ENCODE assay signal across 15 cellular contexts in the genomic region with DNA sequence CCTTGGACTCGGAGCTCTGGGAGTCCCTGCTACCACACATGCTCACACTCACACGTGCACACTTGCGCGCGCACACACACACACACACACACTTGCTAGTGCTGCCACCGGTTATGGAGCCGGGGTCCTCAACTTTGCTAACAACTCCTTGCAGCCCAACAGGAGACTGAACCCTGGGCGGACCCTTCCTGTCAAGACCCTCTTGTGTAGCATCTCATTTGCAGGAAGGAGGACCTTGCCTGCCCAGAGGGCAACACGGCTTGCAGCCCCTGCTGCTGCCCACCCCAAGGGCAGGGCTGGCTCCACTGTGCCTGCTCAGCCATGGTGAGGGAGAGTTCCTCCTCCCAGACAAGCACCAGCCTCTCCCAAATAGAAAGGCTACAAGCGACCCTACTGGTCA.
DNase-seq lines count a peak whose midpoint lies in the region; ATAC-seq and TF ChIP-seq lines count a peak whose summit lies in the region.
"Had no signal": no experiment of that assay in that cellular context is flagged by ENCODE, and none has a peak within 500 bp of the region (broad histone marks: within the 10 kb centered on the region; RNA-seq: fewer than 3 reads in every experiment).

No MANE protein-coding gene starts in this region.

- peak overlapping the region; percentile 71 for H3K14ac ChIP-seq in neuronal stem cell (ENCODE audit: low read length)

- peaks cover 4% of the 10 kb centered on the region for H3K9me3 Mint-ChIP-seq in type B pancreatic cell

- H3K27me3 Mint-ChIP-seq in type B pancreatic cell: peaks cover 46% of the 10 kb centered on the region

- H2BK5ac ChIP-seq in neuronal stem cell (ENCODE audit: low read length): peak overlapping the region; percentile 53

- DNase-seq in activated effector memory CD4-positive, alpha-beta T cell treated with anti-CD3 and anti-CD28 coated beads, Interleukin-2, amount 50 U/mL, for 16 hours: peak; percentile 37
- DNase-seq in activated effector memory CD4-positive, alpha-beta T cell treated with Interleukin-2 at 50 U/mL for 16 hours: no peak
- DNase-seq in ecto neural progenitor cell (ENCODE audit: low spot score) (peak; percentile 57), neuronal stem cell (ENCODE audit: low spot score) (no peak), type B pancreatic cell (ENCODE audit: extremely low spot score, unreplicated experiment) (peak; percentile 56), H4 (ENCODE audit: low spot score) (no peak)
- DNase-seq: Calu3, DMS79 treated with DMSO at 0.1 percent for 48 hours, GF-D8, GOT3, H9 had no signal

- no peak overlapping the region for H3K4me2 ChIP-seq in neuronal stem cell (ENCODE audit: insufficient read depth, low read length, poor library complexity, severe bottlenecking)
- H3K4me2 ChIP-seq: BLaER1 treated with 17β-estradiol and CSF1 and Interleukin-3, amounts not matched to agents 10 nM and 100 nM had no signal

- H3K9me3 ChIP-seq in neuronal stem cell (replicated peaks in 1 of 2; ENCODE audit: control insufficient read depth in 2 of 2, insufficient read depth in 1 of 2, low read depth in 1 of 2, low read length in 2 of 2): peaks cover 3 to 12% of the 10 kb centered on the region in 2 donors

- peak overlapping the region; percentile 73 for H3K23ac ChIP-seq in neuronal stem cell (ENCODE audit: low read depth, low read length, poor library complexity)

- ATAC-seq in SK-N-SH treated with all-trans-retinoic acid at 6 μM for 48 hours: no peak
- ATAC-seq: CD8-positive, alpha-beta T cell had no signal

- H3K18ac ChIP-seq in neuronal stem cell (ENCODE audit: low read length): peak overlapping the region; percentile 94

- TF ChIP-seq CTCF in type B pancreatic cell (conservative IDR thresholded peaks at IDR 0.05): no peak

- H3K27ac ChIP-seq in neuronal stem cell (replicated peaks; ENCODE audit: low read length): no peak overlapping the region
- H3K27ac ChIP-seq: BLaER1 treated with 17β-estradiol and CSF1 and Interleukin-3, amounts not matched to agents 10 nM and 100 nM had no signal

- peak overlapping the region; percentile 79 for H2BK15ac ChIP-seq in neuronal stem cell (ENCODE audit: low read length)

- peaks cover 8 to 26% of the 10 kb centered on the region in 2 donors for H3K4me1 ChIP-seq in neuronal stem cell (ENCODE audit: control insufficient read depth in 2 of 2, insufficient read depth in 1 of 2, low read depth in 1 of 2, low read length in 2 of 2)

- H4K8ac ChIP-seq in neuronal stem cell (ENCODE audit: low read depth, low read length): no peak overlapping the region

- peaks cover 20% of the 10 kb centered on the region for H3K4me1 Mint-ChIP-seq in type B pancreatic cell (ENCODE audit: unreplicated experiment)

- no peak overlapping the region for H3K4me3 ChIP-seq in neuronal stem cell (ENCODE audit: low read length in 2 of 2)
- H3K4me3 ChIP-seq: BLaER1 treated with 17β-estradiol and CSF1 and Interleukin-3, amounts not matched to agents 10 nM and 100 nM had no signal

- H3K36me3 Mint-ChIP-seq in type B pancreatic cell: peaks cover 4% of the 10 kb centered on the region
- H3K36me3 Mint-ChIP-seq: CD8-positive, alpha-beta T cell had no signal

- no peak overlapping the region for H3K27ac Mint-ChIP-seq in type B pancreatic cell
- H3K27ac Mint-ChIP-seq: B cell; CD8-positive, alpha-beta T cell; H9 had no signal

- H3K79me1 ChIP-seq in neuronal stem cell (ENCODE audit: low read depth, low read length): peaks cover 1% of the 10 kb centered on the region

- peaks cover 0 to 47% (median 5%) of the 10 kb centered on the region in 3 experiments for H3K27me3 ChIP-seq in neuronal stem cell (ENCODE audit: control insufficient read depth in 3 of 3, insufficient read depth in 3 of 3, low read depth in 1 of 3, low read length in 3 of 3)

- no peak overlapping the region for H4K91ac ChIP-seq in neuronal stem cell (ENCODE audit: low read depth, low read length, poor library complexity)

- peak overlapping the region; percentile 37 for H3K4ac ChIP-seq in neuronal stem cell (ENCODE audit: low read length)

- peak overlapping the region; percentile 84 for H2BK12ac ChIP-seq in neuronal stem cell (ENCODE audit: low read length)

- H2BK120ac ChIP-seq in neuronal stem cell (ENCODE audit: low read depth, low read length): no peak overlapping the region

- no peak overlapping the region for H3K4me3 Mint-ChIP-seq in type B pancreatic cell
- H3K4me3 Mint-ChIP-seq: B cell; CD8-positive, alpha-beta T cell; H9 had no signal

- peak overlapping the region; percentile 96 for H2AK5ac ChIP-seq in neuronal stem cell (ENCODE audit: low read depth, low read length)

- peak overlapping the region; percentile 30 for H3K9ac ChIP-seq in neuronal stem cell (ENCODE audit: low read depth, low read length, poor library complexity)
- H3K9ac ChIP-seq: BLaER1 treated with 17β-estradiol and CSF1 and Interleukin-3, amounts not matched to agents 10 nM and 100 nM had no signal

- no peak overlapping the region for H2AFZ ChIP-seq in neuronal stem cell (ENCODE audit: low read length)

- no CpG with 5 or more reads among the region's 10 CpGs for WGBS in neuronal stem cell (ENCODE audit: extremely low coverage in 2 of 2, insufficient read length in 2 of 2, insufficient replicate concordance in 1 of 2), 2 donors

- no peaks in the 10 kb centered on the region for H3K36me3 ChIP-seq in neuronal stem cell (replicated peaks in 1 of 2; ENCODE audit: control insufficient read depth in 2 of 2, insufficient read depth in 2 of 2, low read length in 2 of 2)

TF ChIP-seq in SK-N-SH treated with all-trans-retinoic acid at 6 μM for 48 hours, 23 proteins besides CTCF, POLR2A, EP300 and RAD21 (continues in another document):
- TF ChIP-seq, protein P1, sequence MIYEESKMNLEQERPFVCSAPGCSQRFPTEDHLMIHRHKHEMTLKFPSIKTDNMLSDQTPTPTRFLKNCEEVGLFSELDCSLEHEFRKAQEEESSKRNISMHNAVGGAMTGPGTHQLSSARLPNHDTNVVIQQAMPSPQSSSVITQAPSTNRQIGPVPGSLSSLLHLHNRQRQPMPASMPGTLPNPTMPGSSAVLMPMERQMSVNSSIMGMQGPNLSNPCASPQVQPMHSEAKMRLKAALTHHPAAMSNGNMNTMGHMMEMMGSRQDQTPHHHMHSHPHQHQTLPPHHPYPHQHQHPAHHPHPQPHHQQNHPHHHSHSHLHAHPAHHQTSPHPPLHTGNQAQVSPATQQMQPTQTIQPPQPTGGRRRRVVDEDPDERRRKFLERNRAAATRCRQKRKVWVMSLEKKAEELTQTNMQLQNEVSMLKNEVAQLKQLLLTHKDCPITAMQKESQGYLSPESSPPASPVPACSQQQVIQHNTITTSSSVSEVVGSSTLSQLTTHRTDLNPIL (CRISPR knock-in tag; IDR thresholded peaks at IDR 0.05; ENCODE audit: low read depth): no peak
- TF ChIP-seq, protein P2, sequence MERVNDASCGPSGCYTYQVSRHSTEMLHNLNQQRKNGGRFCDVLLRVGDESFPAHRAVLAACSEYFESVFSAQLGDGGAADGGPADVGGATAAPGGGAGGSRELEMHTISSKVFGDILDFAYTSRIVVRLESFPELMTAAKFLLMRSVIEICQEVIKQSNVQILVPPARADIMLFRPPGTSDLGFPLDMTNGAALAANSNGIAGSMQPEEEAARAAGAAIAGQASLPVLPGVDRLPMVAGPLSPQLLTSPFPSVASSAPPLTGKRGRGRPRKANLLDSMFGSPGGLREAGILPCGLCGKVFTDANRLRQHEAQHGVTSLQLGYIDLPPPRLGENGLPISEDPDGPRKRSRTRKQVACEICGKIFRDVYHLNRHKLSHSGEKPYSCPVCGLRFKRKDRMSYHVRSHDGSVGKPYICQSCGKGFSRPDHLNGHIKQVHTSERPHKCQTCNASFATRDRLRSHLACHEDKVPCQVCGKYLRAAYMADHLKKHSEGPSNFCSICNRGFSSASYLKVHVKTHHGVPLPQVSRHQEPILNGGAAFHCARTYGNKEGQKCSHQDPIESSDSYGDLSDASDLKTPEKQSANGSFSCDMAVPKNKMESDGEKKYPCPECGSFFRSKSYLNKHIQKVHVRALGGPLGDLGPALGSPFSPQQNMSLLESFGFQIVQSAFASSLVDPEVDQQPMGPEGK (CRISPR knock-in tag; IDR thresholded peaks at IDR 0.05; ENCODE audit: borderline replicate concordance): no peak
- TF ChIP-seq ZNF8 (CRISPR knock-in tag; IDR thresholded peaks at IDR 0.05): no peak
- TF ChIP-seq, protein P3, sequence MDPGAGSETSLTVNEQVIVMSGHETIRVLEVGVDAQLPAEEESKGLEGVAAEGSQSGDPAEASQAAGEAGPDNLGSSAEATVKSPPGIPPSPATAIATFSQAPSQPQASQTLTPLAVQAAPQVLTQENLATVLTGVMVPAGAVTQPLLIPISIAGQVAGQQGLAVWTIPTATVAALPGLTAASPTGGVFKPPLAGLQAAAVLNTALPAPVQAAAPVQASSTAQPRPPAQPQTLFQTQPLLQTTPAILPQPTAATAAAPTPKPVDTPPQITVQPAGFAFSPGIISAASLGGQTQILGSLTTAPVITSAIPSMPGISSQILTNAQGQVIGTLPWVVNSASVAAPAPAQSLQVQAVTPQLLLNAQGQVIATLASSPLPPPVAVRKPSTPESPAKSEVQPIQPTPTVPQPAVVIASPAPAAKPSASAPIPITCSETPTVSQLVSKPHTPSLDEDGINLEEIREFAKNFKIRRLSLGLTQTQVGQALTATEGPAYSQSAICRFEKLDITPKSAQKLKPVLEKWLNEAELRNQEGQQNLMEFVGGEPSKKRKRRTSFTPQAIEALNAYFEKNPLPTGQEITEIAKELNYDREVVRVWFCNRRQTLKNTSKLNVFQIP (CRISPR knock-in tag; IDR thresholded peaks at IDR 0.05; ENCODE audit: borderline replicate concordance, low read depth): no peak
- no peak for TF ChIP-seq SNAI2 (CRISPR knock-in tag; IDR thresholded peaks at IDR 0.05)
- TF ChIP-seq, protein P4, sequence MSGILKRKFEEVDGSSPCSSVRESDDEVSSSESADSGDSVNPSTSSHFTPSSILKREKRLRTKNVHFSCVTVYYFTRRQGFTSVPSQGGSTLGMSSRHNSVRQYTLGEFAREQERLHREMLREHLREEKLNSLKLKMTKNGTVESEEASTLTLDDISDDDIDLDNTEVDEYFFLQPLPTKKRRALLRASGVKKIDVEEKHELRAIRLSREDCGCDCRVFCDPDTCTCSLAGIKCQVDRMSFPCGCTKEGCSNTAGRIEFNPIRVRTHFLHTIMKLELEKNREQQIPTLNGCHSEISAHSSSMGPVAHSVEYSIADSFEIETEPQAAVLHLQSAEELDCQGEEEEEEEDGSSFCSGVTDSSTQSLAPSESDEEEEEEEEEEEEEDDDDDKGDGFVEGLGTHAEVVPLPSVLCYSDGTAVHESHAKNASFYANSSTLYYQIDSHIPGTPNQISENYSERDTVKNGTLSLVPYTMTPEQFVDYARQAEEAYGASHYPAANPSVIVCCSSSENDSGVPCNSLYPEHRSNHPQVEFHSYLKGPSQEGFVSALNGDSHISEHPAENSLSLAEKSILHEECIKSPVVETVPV (CRISPR knock-in tag; IDR thresholded peaks at IDR 0.05): no peak
- no peak for TF ChIP-seq TCF4 (CRISPR knock-in tag; IDR thresholded peaks at IDR 0.05; ENCODE audit: borderline replicate concordance)
- no peak for TF ChIP-seq ZFP30 (CRISPR knock-in tag; IDR thresholded peaks at IDR 0.05)

Comparison
In these comparisons a context has a peak if more than half of its experiments do, and no peak if none do; other contexts are left out.
1. DNase-seq: peak in activated effector memory CD4-positive, alpha-beta T cell treated with anti-CD3 and anti-CD28 coated beads, Interleukin-2, amount 50 U/mL, for 16 hours (single experiment), ecto neural progenitor cell (single experiment) and type B pancreatic cell (single experiment); none in activated effector memory CD4-positive, alpha-beta T cell treated with Interleukin-2 at 50 U/mL for 16 hours (single experiment), neuronal stem cell (single experiment) and H4 (single experiment).